In genomic region chr6:37013516-37014491, GRCh38 we compare ENCODE assay signal across 17 cellular contexts. TPM values are rescaled to one million over a fixed set of nuclear protein-coding genes. Genes with fewer than 3 reads are reported as not detected.
DNase-seq lines count a peak whose midpoint lies in the region; ATAC-seq and TF ChIP-seq lines count a peak whose summit lies in the region.
"Had no signal": no experiment of that assay in that cellular context is flagged by ENCODE, and none has a peak within 500 bp of the region (broad histone marks: within the 10 kb centered on the region; RNA-seq: fewer than 3 reads in every experiment).

No MANE protein-coding gene starts in this region.

- WGBS in endodermal cell (ENCODE audit: insufficient coverage in 1 of 2, insufficient read length in 1 of 2), 2 experiments = 87 to 94% methylated on average over 13 to 21 of the region's 21 CpGs
- WGBS in neuronal stem cell (ENCODE audit: extremely low coverage in 2 of 2, insufficient read length in 2 of 2, insufficient replicate concordance in 1 of 2), 2 donors = no CpG with 5 or more reads among the region's 21 CpGs

- H3K27me3 Mint-ChIP-seq in GM23338 (ENCODE audit: insufficient read depth, low read depth, poor library complexity) = peaks cover 14% of the 10 kb centered on the region
- H3K27me3 Mint-ChIP-seq in endodermal cell (ENCODE audit: insufficient read depth) = no peaks in the 10 kb centered on the region
- H3K27me3 Mint-ChIP-seq in activated naive CD8-positive, alpha-beta T cell treated with anti-CD3 and anti-CD28 coated beads for 36 hours = no peaks in the 10 kb centered on the region
- H3K27me3 Mint-ChIP-seq: CD4-positive, alpha-beta memory T cell had no signal

- peaks cover 7% of the 10 kb centered on the region for H3K4me1 Mint-ChIP-seq in GM23338
- H3K4me1 Mint-ChIP-seq in endodermal cell = no peaks in the 10 kb centered on the region
- H3K4me1 Mint-ChIP-seq in activated naive CD8-positive, alpha-beta T cell treated with anti-CD3 and anti-CD28 coated beads for 36 hours = peaks cover 9% of the 10 kb centered on the region

- H3K4me1 ChIP-seq in GM23338 (ENCODE audit: insufficient read depth) = no peaks in the 10 kb centered on the region; the same call in 1 of the 2 replicates
- no peaks in the 10 kb centered on the region for H3K4me1 ChIP-seq in endodermal cell (ENCODE audit: control insufficient read depth, insufficient read depth, low read length)
- H3K4me1 ChIP-seq in neuronal stem cell (ENCODE audit: control insufficient read depth in 2 of 2, insufficient read depth in 1 of 2, low read depth in 1 of 2, low read length in 2 of 2) = peaks cover 10 to 13% of the 10 kb centered on the region in 2 donors

- peak; percentile 16 for ATAC-seq in GM23338
- ATAC-seq: GM12878 had no signal

- no peaks in the 10 kb centered on the region for H3K9me2 ChIP-seq in GM23338 (ENCODE audit: insufficient read depth)

- 0 out of 2 replicates have a peak, but pooled peaks cover 3% of the 10 kb centered on the region for H3F3A ChIP-seq in GM23338 (replicated peaks; ENCODE audit: low read depth)

- H3K79me2 ChIP-seq in GM23338 (replicated peaks; ENCODE audit: insufficient read depth) = no peaks in the 10 kb centered on the region

- peak overlapping the region; percentile 67 for H2AK5ac ChIP-seq in neuronal stem cell (ENCODE audit: low read depth, low read length)

- no peak overlapping the region for H2AFZ ChIP-seq in GM23338
- no peak overlapping the region for H2AFZ ChIP-seq in neuronal stem cell (ENCODE audit: low read length)
- H2AFZ ChIP-seq: GM23248 had no signal

- peak in 1 of 2 experiments; percentile 36; a peak in 2 of 4 replicates for TF ChIP-seq CTCF in GM23338 (conservative IDR thresholded peaks at IDR 0.05; ENCODE audit: low read depth in 2 of 2)
- TF ChIP-seq CTCF in endodermal cell (conservative IDR thresholded peaks at IDR 0.05) = no peak

- H3K4me3 ChIP-seq in GM23338 = no peak overlapping the region
- H3K4me3 ChIP-seq in endodermal cell (ENCODE audit: low read length) = no peak overlapping the region
- no peak overlapping the region for H3K4me3 ChIP-seq in neuronal stem cell (ENCODE audit: low read length in 2 of 2)
- H3K4me3 ChIP-seq: GM12878, GM23248, HAP-1 had no signal

- no peak overlapping the region for H2BK12ac ChIP-seq in neuronal stem cell (ENCODE audit: low read length)

- H2BK15ac ChIP-seq in neuronal stem cell (ENCODE audit: low read length) = peak overlapping the region; percentile 81

- H4K91ac ChIP-seq in neuronal stem cell (ENCODE audit: low read depth, low read length, poor library complexity) = peak overlapping the region; percentile 40

- DNase-seq in GM23338 (ENCODE audit: low spot score) = no peak
- DNase-seq in NCI-H510A (lab: John Stamatoyannopoulos, UW) = peak; percentile 63
- peak; percentile 55 for DNase-seq in endodermal cell
- DNase-seq in neuronal stem cell (ENCODE audit: low spot score) = no peak
- no peak for DNase-seq in activated naive CD8-positive, alpha-beta T cell treated with anti-CD3 and anti-CD28 coated beads for 36 hours
- DNase-seq in cerebellar nuclear complex (lab: John Stamatoyannopoulos, UW) = no peak
- no peak for DNase-seq in NCI-H1092 (lab: John Stamatoyannopoulos, UW)
- DNase-seq: BE2C; CD4-positive, alpha-beta memory T cell; DMS79; GM23248; HFFc6; IMR-90 had no signal

- H3K79me1 ChIP-seq in neuronal stem cell (ENCODE audit: low read depth, low read length) = no peaks in the 10 kb centered on the region

- H3K27ac Mint-ChIP-seq in GM23338 (no peak overlapping the region), endodermal cell (no peak overlapping the region)
- H3K27ac Mint-ChIP-seq in activated naive CD8-positive, alpha-beta T cell treated with anti-CD3 and anti-CD28 coated beads for 36 hours = no peak overlapping the region
- H3K27ac Mint-ChIP-seq: CD4-positive, alpha-beta memory T cell; HFFc6 had no signal

- H4K20me1 ChIP-seq in GM23338 (replicated peaks; ENCODE audit: insufficient read depth) = no peaks in the 10 kb centered on the region

- H3K9ac ChIP-seq in endodermal cell (ENCODE audit: extremely low read depth, low read length, poor library complexity, severe bottlenecking) (no peak overlapping the region), neuronal stem cell (ENCODE audit: low read depth, low read length, poor library complexity) (peak overlapping the region; percentile 45)
- H3K9ac ChIP-seq: GM23248 had no signal

- no peak overlapping the region for H4K8ac ChIP-seq in neuronal stem cell (ENCODE audit: low read depth, low read length)

- no peaks in the 10 kb centered on the region for H3K36me3 Mint-ChIP-seq in GM23338 (ENCODE audit: low read depth)
- no peaks in the 10 kb centered on the region for H3K36me3 Mint-ChIP-seq in endodermal cell (ENCODE audit: low read depth)
- no peaks in the 10 kb centered on the region for H3K36me3 Mint-ChIP-seq in activated naive CD8-positive, alpha-beta T cell treated with anti-CD3 and anti-CD28 coated beads for 36 hours
- H3K36me3 Mint-ChIP-seq: CD4-positive, alpha-beta memory T cell had no signal

- no peak overlapping the region for H3K18ac ChIP-seq in neuronal stem cell (ENCODE audit: low read length)

- no peak overlapping the region for H2BK5ac ChIP-seq in neuronal stem cell (ENCODE audit: low read length)

- H3K4me3 Mint-ChIP-seq in GM23338 (no peak overlapping the region), endodermal cell (no peak overlapping the region)
- no peak overlapping the region for H3K4me3 Mint-ChIP-seq in activated naive CD8-positive, alpha-beta T cell treated with anti-CD3 and anti-CD28 coated beads for 36 hours
- H3K4me3 Mint-ChIP-seq: CD4-positive, alpha-beta memory T cell; HFFc6 had no signal

- H3K27me3 ChIP-seq in GM23338 (ENCODE audit: insufficient read depth) = no peaks in the 10 kb centered on the region
- no peaks in the 10 kb centered on the region for H3K27me3 ChIP-seq in endodermal cell (ENCODE audit: control insufficient read depth, insufficient read depth, low read length, poor library complexity, severe bottlenecking)
- H3K27me3 ChIP-seq in neuronal stem cell (ENCODE audit: control insufficient read depth in 3 of 3, insufficient read depth in 3 of 3, low read depth in 1 of 3, low read length in 3 of 3) = peaks cover 0 to 25% (median 0%) of the 10 kb centered on the region in 3 experiments
- H3K27me3 ChIP-seq: BE2C had no signal

- H3K4ac ChIP-seq in neuronal stem cell (ENCODE audit: low read length) = no peak overlapping the region

- H3K9me3 Mint-ChIP-seq in GM23338 = no peaks in the 10 kb centered on the region
- peaks cover 2% of the 10 kb centered on the region for H3K9me3 Mint-ChIP-seq in endodermal cell
- no peaks in the 10 kb centered on the region for H3K9me3 Mint-ChIP-seq in activated naive CD8-positive, alpha-beta T cell treated with anti-CD3 and anti-CD28 coated beads for 36 hours
- H3K9me3 Mint-ChIP-seq: CD4-positive, alpha-beta memory T cell had no signal

- peak overlapping the region; percentile 8 for H3K23ac ChIP-seq in neuronal stem cell (ENCODE audit: low read depth, low read length, poor library complexity)

- H3K36me3 ChIP-seq in GM23338 (ENCODE audit: insufficient read depth) = no peaks in the 10 kb centered on the region
- H3K36me3 ChIP-seq in endodermal cell (ENCODE audit: control insufficient read depth, insufficient read depth, low read length) = no peaks in the 10 kb centered on the region
- no peaks in the 10 kb centered on the region for H3K36me3 ChIP-seq in neuronal stem cell (replicated peaks in 1 of 2; ENCODE audit: control insufficient read depth in 2 of 2, insufficient read depth in 2 of 2, low read length in 2 of 2)
- H3K36me3 ChIP-seq: BE2C, HAP-1 had no signal

- no peaks in the 10 kb centered on the region for H3K9me3 ChIP-seq in endodermal cell (ENCODE audit: control insufficient read depth, low read length)
- no peaks in the 10 kb centered on the region for H3K9me3 ChIP-seq in neuronal stem cell (replicated peaks in 1 of 2; ENCODE audit: control insufficient read depth in 2 of 2, insufficient read depth in 1 of 2, low read depth in 1 of 2, low read length in 2 of 2)
- H3K9me3 ChIP-seq: BE2C, HAP-1 had no signal

- no peak overlapping the region for H3K4me2 ChIP-seq in GM23338
- H3K4me2 ChIP-seq in neuronal stem cell (ENCODE audit: insufficient read depth, low read length, poor library complexity, severe bottlenecking) = no peak overlapping the region

- no peak overlapping the region for H2BK120ac ChIP-seq in neuronal stem cell (ENCODE audit: low read depth, low read length)

- H3K14ac ChIP-seq in neuronal stem cell (ENCODE audit: low read length) = peak overlapping the region; percentile 32

- H3K27ac ChIP-seq in GM23338 (ENCODE audit: low read depth) (no peak overlapping the region), endodermal cell (ENCODE audit: low read depth, low read length) (no peak overlapping the region), neuronal stem cell (replicated peaks; ENCODE audit: low read length) (no peak overlapping the region)
- H3K27ac ChIP-seq: C4-2B, GM23248 had no signal

TF ChIP-seq in GM23338, 12 proteins besides CTCF, POLR2A, EP300 and RAD21 (continues in another document):
- no peak for TF ChIP-seq STAT1 (IDR thresholded peaks at IDR 0.05; ENCODE audit: unreplicated experiment)
- no peak for TF ChIP-seq EZH2 (IDR thresholded peaks at IDR 0.05; ENCODE audit: low read depth, unreplicated experiment)
- no peak for TF ChIP-seq JUNB (IDR thresholded peaks at IDR 0.05; ENCODE audit: unreplicated experiment)

RNA-seq across cellular contexts. Expression of gene FGD2, which starts 8.3 kb away (rescaled TPM):
- 0.14 and 0.35 TPM in 2 replicates for total RNA-seq in GM23338 (2014; rRNA removed; shearing (Covaris generic))
- polyA plus RNA-seq in GM23338 (2016; fragmentation: Nextera tagmentation; extraction: Ambion mirVana) = 0.13 and 0.16 TPM in 2 replicates
- not detected for total RNA-seq in endodermal cell
- not detected for polyA plus RNA-seq in endodermal cell (2013, experiment 1 of 2)
- not detected for polyA plus RNA-seq in endodermal cell (2013, experiment 2 of 2)
- polyA plus RNA-seq in neuronal stem cell (2013, experiment 1 of 2) = 0.04 TPM
- polyA plus RNA-seq in neuronal stem cell (2013, experiment 2 of 2) = 0.03 TPM
- total RNA-seq in activated naive CD8-positive, alpha-beta T cell treated with anti-CD3 and anti-CD28 coated beads for 36 hours = 1 to 10 TPM; 1.7 to 1.8 TPM
- total RNA-seq: GM23248, HFFc6, IMR-90 had no signal
- polyA plus RNA-seq: GM23248 had no signal

RNA-seq across cellular contexts. Expression of gene MTCH1, which starts 27.8 kb away (rescaled TPM):
- total RNA-seq in GM23338 (2014; rRNA removed; shearing (Covaris generic)) = 261 and 271 TPM in 2 replicates
- 108 and 109 TPM in 2 replicates for polyA plus RNA-seq in GM23338 (2016; fragmentation: Nextera tagmentation; extraction: Ambion mirVana)
- 100 to 1,000 TPM; 226 to 235 TPM for total RNA-seq in endodermal cell
- 162 TPM for polyA plus RNA-seq in endodermal cell (2013, experiment 1 of 2)
- polyA plus RNA-seq in endodermal cell (2013, experiment 2 of 2) = 156 TPM
- polyA plus RNA-seq in neuronal stem cell (2013, experiment 1 of 2) = 125 TPM
- 118 TPM for polyA plus RNA-seq in neuronal stem cell (2013, experiment 2 of 2)
- total RNA-seq in activated naive CD8-positive, alpha-beta T cell treated with anti-CD3 and anti-CD28 coated beads for 36 hours = 100 to 1,000 TPM; 102 to 103 TPM

RNA-seq across cellular contexts. Expression of gene PI16, which starts 59.3 kb away (rescaled TPM):
- total RNA-seq in GM23338 (2014; rRNA removed; shearing (Covaris generic)) = not detected in 2 replicates
- polyA plus RNA-seq in GM23338 (2016; fragmentation: Nextera tagmentation; extraction: Ambion mirVana) = 0.17 and 0.50 TPM in 2 replicates
- not detected for total RNA-seq in endodermal cell
- polyA plus RNA-seq in endodermal cell (2013, experiment 1 of 2) = not detected
- not detected for polyA plus RNA-seq in endodermal cell (2013, experiment 2 of 2)
- 0.10 TPM for polyA plus RNA-seq in neuronal stem cell (2013, experiment 1 of 2)
- polyA plus RNA-seq in neuronal stem cell (2013, experiment 2 of 2) = 0.12 TPM
- total RNA-seq in activated naive CD8-positive, alpha-beta T cell treated with anti-CD3 and anti-CD28 coated beads for 36 hours = under 1 TPM; 0.18 to 0.39 TPM
- total RNA-seq: G401, GM12878, HFFc6, IMR-90 had no signal

Comparison
In these comparisons a context has a peak if more than half of its experiments do, and no peak if none do; other contexts are left out.
1. DNase-seq: peak in NCI-H510A (single experiment) and endodermal cell (single experiment); none in GM23338 (single experiment), neuronal stem cell (single experiment), activated naive CD8-positive, alpha-beta T cell treated with anti-CD3 and anti-CD28 coated beads for 36 hours (single experiment), cerebellar nuclear complex (0 of 2) and NCI-H1092 (single experiment).